ENCODE assay signal across 1 cellular context in the genomic region with DNA sequence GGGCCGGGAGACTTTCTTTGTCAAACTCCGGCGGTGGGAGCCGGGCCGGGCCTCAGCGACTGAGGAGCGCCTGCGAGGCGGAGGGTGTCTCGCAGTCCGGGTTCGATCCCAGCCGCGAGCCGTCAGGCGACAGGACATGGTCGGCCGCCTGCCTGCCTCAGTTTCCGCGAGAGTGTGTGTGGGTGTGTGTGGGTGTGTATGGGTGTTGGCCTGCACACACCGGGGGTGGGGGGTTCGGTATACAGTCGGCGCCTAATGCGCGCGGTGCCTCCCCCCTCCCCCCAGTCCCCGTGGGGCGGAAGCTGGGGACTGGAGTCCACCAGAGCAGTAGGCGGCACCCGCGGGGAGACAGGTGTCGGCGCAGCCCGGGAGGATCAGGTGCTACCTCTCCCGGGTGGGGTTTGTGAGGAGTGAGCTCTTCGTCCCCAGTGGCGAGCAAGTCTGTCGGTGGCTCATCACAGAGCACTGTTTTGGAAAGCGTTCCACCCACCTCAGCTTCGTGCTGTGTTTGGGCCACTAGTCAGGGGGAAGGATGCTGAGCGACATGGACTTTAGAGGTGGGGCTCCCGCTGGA.
TF ChIP-seq lines count a peak whose summit lies in the region.

No MANE protein-coding gene starts in this region.

TF ChIP-seq in HEK293T, 16 proteins besides CTCF, POLR2A, EP300 and RAD21 (continued from another document):
- TF ChIP-seq PKNOX1 (IDR thresholded peaks at IDR 0.05) (no peak), FOXA1 (IDR thresholded peaks at IDR 0.05) (no peak), NFRKB (IDR thresholded peaks at IDR 0.05) (no peak), SP1 (IDR thresholded peaks at IDR 0.05) (no peak), LEF1 (IDR thresholded peaks at IDR 0.05; ENCODE audit: borderline replicate concordance) (no peak), FOXM1 (IDR thresholded peaks at IDR 0.05; ENCODE audit: borderline replicate concordance) (no peak), L3MBTL2 (conservative IDR thresholded peaks at IDR 0.05) (no peak), SUZ12 (IDR thresholded peaks at IDR 0.05) (no peak), TARDBP (IDR thresholded peaks at IDR 0.05) (no peak), ELF4 (IDR thresholded peaks at IDR 0.05) (no peak), HDGF (IDR thresholded peaks at IDR 0.05; ENCODE audit: borderline replicate concordance) (no peak)
